ENCODE assay signal across 8 cellular contexts in the genomic region with DNA sequence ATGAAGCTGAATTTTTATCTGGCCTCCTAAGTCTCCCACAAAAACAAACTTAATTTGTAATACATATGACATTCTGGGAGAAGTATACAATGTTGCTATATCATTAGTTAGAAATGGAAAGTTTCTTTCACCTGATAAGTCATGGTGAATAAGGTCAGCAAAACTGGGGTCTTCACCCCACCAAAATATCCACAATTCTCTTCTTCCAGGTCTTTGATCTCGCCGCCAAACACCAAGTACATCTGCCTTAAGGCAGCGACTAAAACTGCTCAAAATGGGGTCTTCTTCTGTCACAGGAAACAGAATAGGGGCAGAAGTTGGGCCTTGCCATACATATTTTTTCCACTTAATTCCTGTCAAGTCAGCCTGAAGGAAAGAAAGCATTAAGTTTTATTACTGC. TPM values are rescaled to one million over a fixed set of nuclear protein-coding genes. Genes with fewer than 3 reads are reported as not detected.
A peak's percentile ranks its signal among the peaks of the same experiment; 100 is the strongest.
DNase-seq lines count a peak whose midpoint lies in the region; ATAC-seq and TF ChIP-seq lines count a peak whose summit lies in the region.

No MANE protein-coding gene starts in this region.

- no peak overlapping the region for H4K91ac ChIP-seq in trophoblast cell (ENCODE audit: low read depth, low read length)

- 0 out of 2 replicates have a peak overlapping the region, but pooled peaks have one; percentile 93 for H3K9ac ChIP-seq in ES-I3 (ENCODE audit: low read depth, low read length)
- no peak overlapping the region for H3K9ac ChIP-seq in trophoblast cell (ENCODE audit: low read length)

- no peak overlapping the region for H3K18ac ChIP-seq in trophoblast cell (ENCODE audit: low read length)

- H3K4me3 ChIP-seq in Panc1 (ENCODE audit: low read depth in 2 of 2, low read length in 2 of 2) (peak overlapping the region; percentile 29 to 97), epithelial cell of proximal tubule (ENCODE audit: low read depth, low read length) (peak overlapping the region; percentile 97), trophoblast cell (ENCODE audit: low read depth, low read length) (no peak overlapping the region)

- no peak overlapping the region for H2BK120ac ChIP-seq in trophoblast cell (ENCODE audit: insufficient read depth, low read length, poor library complexity)

- no peak overlapping the region for H3K14ac ChIP-seq in trophoblast cell (ENCODE audit: low read length)

- H3K4me1 ChIP-seq in ES-I3 (ENCODE audit: insufficient read depth, low read length) (peaks cover 12% of the 10 kb centered on the region; the same call in 1 of the 2 replicates), Panc1 (ENCODE audit: control insufficient read depth, insufficient read depth, low read length) (peaks cover 13% of the 10 kb centered on the region), trophoblast cell (ENCODE audit: control insufficient read depth in 1 of 2, insufficient read depth in 2 of 2, low read length in 2 of 2) (no peaks in the 10 kb centered on the region)

- no peak overlapping the region for H2BK12ac ChIP-seq in trophoblast cell (ENCODE audit: low read length)

- peaks cover 11% of the 10 kb centered on the region for H3K79me1 ChIP-seq in trophoblast cell (ENCODE audit: low read length)

- DNase-seq in Panc1 (ENCODE audit: low read depth, low spot score) (no peak), epithelial cell of proximal tubule (ENCODE audit: low read depth) (no peak), trophoblast cell (no peak), OCI-M2 (lab: John Stamatoyannopoulos, UW; ENCODE audit: unreplicated experiment) (no peak), occipital lobe (lab: John Stamatoyannopoulos, UW) (no peak), NCI-H526 treated with DMSO at 0.1 percent for 48 hours (lab: John Stamatoyannopoulos, UW) (no peak)

- no peak for ATAC-seq in Panc1
- no peak for ATAC-seq in HG03378 (IDR thresholded peaks at IDR 0.05; ENCODE audit: unreplicated experiment)

- in situ Hi-C loops in Panc1 (cut with HindIII; ENCODE audit: low pct_unique_long_range_greater_than_20kb, low sequenced_read_pairs) = no loop called here

- BruUV-seq in Panc1 (replicated peaks; lab: Mats Ljungman, UMichigan) = no TSS peak

- WGBS in trophoblast cell (ENCODE audit: extremely low coverage, insufficient coverage, insufficient read length) = no CpG with 5 or more reads among the region's 3 CpGs

- POLR2A ChIA-PET in Panc1 (lab: Charles Lee) = no interaction called here

- no peaks in the 10 kb centered on the region for H3K27me3 ChIP-seq in Panc1 (ENCODE audit: control insufficient read depth, insufficient read depth, low read length)
- H3K27me3 ChIP-seq in trophoblast cell (ENCODE audit: insufficient read depth, low read length) = no peaks in the 10 kb centered on the region

- no peak overlapping the region for H3K23ac ChIP-seq in trophoblast cell (ENCODE audit: low read length)

- TF ChIP-seq CTCF in Panc1 (IDR thresholded peaks at IDR 0.05) (no peak), epithelial cell of proximal tubule (conservative IDR thresholded peaks at IDR 0.05; ENCODE audit: low read depth, low read length) (no peak)

- H3K27ac ChIP-seq in Panc1 (ENCODE audit: low read length) (peak overlapping the region; percentile 26; the same call in 1 of the 2 replicates), trophoblast cell (ENCODE audit: low read depth, low read length) (no peak overlapping the region)

- peak overlapping the region; percentile 78 for H3K4ac ChIP-seq in trophoblast cell (ENCODE audit: low read depth, low read length)

- H2BK5ac ChIP-seq in trophoblast cell (ENCODE audit: low read depth, low read length, poor library complexity) = no peak overlapping the region

- intact Hi-C loops in Panc1 (cut with micrococcal nuclease; ENCODE audit: unreplicated experiment) = no loop called here

- peak overlapping the region; percentile 36 for H3K4me2 ChIP-seq in trophoblast cell (ENCODE audit: low read length)

- CTCF ChIA-PET in Panc1 (lab: Charles Lee) = interaction anchor here (0.7 kb wide), 1 partner anchor 435 kb away, joined by 3 read pairs; no protein-coding TSS in a partner anchor

- peaks cover 20% of the 10 kb centered on the region for H3K79me2 ChIP-seq in trophoblast cell (ENCODE audit: control insufficient read depth, insufficient read depth, low read length, poor library complexity)

- no peak overlapping the region for H4K12ac ChIP-seq in trophoblast cell (ENCODE audit: low read depth, low read length)

- no peak overlapping the region for H2AFZ ChIP-seq in trophoblast cell (ENCODE audit: insufficient read depth, low read length, poor library complexity)

- no peak overlapping the region for H2AK5ac ChIP-seq in trophoblast cell (ENCODE audit: low read length)

- H3K9me3 ChIP-seq in ES-I3 (ENCODE audit: control insufficient read depth, insufficient read depth, low read length) (no peaks in the 10 kb centered on the region), Panc1 (ENCODE audit: control insufficient read depth, insufficient read depth, low read depth, low read length) (no peaks in the 10 kb centered on the region), trophoblast cell (ENCODE audit: insufficient read depth, low read depth, low read length) (no peaks in the 10 kb centered on the region)

- H3K36me3 ChIP-seq in ES-I3 (ENCODE audit: insufficient read depth, low read length) (peaks cover 5% of the 10 kb centered on the region), Panc1 (ENCODE audit: control insufficient read depth, insufficient read depth, low read length) (peaks cover 24% of the 10 kb centered on the region), trophoblast cell (ENCODE audit: control insufficient read depth in 1 of 2, insufficient read depth in 2 of 2, low read length in 2 of 2) (peaks cover 11 to 14% of the 10 kb centered on the region in 2 experiments)

- H4K8ac ChIP-seq in trophoblast cell (ENCODE audit: low read depth, low read length) = no peak overlapping the region

RNA-seq across cellular contexts. Expression of a gene that starts 2.1 kb away (rescaled TPM):
- total RNA-seq in Panc1 (2021; ENCODE audit: unreplicated experiment) (69.5 TPM), epithelial cell of proximal tubule (19.8 and 21.1 TPM in 2 replicates), occipital lobe (150 TPM)
- polyA plus RNA-seq in Panc1 (2012; ENCODE audit: insufficient read length) = 13.2 TPM
- polyA plus RNA-seq in trophoblast cell (2013) = 93.8 and 101 TPM in 2 replicates
